In the genomic region with DNA sequence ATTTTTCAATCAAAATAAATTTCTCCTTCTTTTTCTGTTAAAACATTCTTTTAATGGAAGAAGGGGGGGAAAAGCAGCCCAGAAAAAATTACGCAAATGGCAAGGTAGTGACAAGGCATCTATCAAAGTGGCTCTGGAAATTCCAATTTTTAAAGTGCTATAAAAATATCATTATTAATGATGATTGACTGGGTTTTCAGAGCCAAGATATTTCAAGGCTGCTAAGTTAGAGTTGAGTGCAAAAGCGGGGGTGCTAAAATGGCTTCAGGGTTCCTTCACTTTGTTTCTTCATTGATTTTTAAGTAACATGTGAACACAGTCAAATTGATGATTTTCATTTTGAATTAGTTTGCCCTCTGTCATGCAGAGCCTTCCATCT, we compare ENCODE assay signal across 22 cellular contexts.
A peak's percentile ranks its signal among the peaks of the same experiment; 100 is the strongest.
DNase-seq lines count a peak whose midpoint lies in the region; TF ChIP-seq lines count a peak whose summit lies in the region.
"Had no signal": no experiment of that assay in that cellular context is flagged by ENCODE, and none has a peak within 500 bp of the region (broad histone marks: within the 10 kb centered on the region; RNA-seq: fewer than 3 reads in every experiment).

No MANE protein-coding gene starts in this region.

- H3K79me2 ChIP-seq in ACC112 (ENCODE audit: control insufficient read depth, insufficient read depth, low read length, unreplicated experiment) = no peaks in the 10 kb centered on the region

- H3K36me3 ChIP-seq in ACC112 (ENCODE audit: insufficient read depth, low read length) = no peaks in the 10 kb centered on the region
- no peaks in the 10 kb centered on the region for H3K36me3 ChIP-seq in SK-N-MC (ENCODE audit: insufficient read depth, low read length)
- no peaks in the 10 kb centered on the region for H3K36me3 ChIP-seq in esophagus muscularis mucosa
- H3K36me3 ChIP-seq in rectal smooth muscle tissue (ENCODE audit: control insufficient read depth, insufficient read depth, low read length) = no peaks in the 10 kb centered on the region
- H3K36me3 ChIP-seq in H7 (replicated peaks; ENCODE audit: control insufficient read depth, insufficient read depth, low read length) = no peaks in the 10 kb centered on the region
- H3K36me3 ChIP-seq: cardiac muscle cell, heart left ventricle, upper lobe of left lung had no signal

- no peak overlapping the region for H3K4me3 ChIP-seq in ACC112 (ENCODE audit: low read depth, low read length)
- H3K4me3 ChIP-seq in SK-N-MC = no peak overlapping the region
- no peak overlapping the region for H3K4me3 ChIP-seq in esophagus muscularis mucosa
- no peak overlapping the region for H3K4me3 ChIP-seq in rectal smooth muscle tissue (ENCODE audit: low read length)
- no peak overlapping the region for H3K4me3 ChIP-seq in H7 (ENCODE audit: insufficient read depth, low read depth, low read length)
- H3K4me3 ChIP-seq: cardiac muscle cell, heart left ventricle, skin epidermis, upper lobe of left lung had no signal

- no peak for TF ChIP-seq EP300 in esophagus muscularis mucosa (IDR thresholded peaks at IDR 0.05)

- TF ChIP-seq CTCF in esophagus muscularis mucosa (IDR thresholded peaks at IDR 0.05) = no peak

- no peak for TF ChIP-seq POLR2A in esophagus muscularis mucosa (IDR thresholded peaks at IDR 0.05; ENCODE audit: low read depth)

- intact Hi-C loops in esophagus muscularis mucosa (cut with DNase I) = no loop called here

- H3K27ac ChIP-seq in ACC112 (ENCODE audit: low read depth, low read length) (no peak overlapping the region), SK-N-MC (peak overlapping the region; percentile 91), esophagus muscularis mucosa (replicated peaks in 1 of 4) (peak overlapping the region; percentile 47 to 64 (median 58)), rectal smooth muscle tissue (ENCODE audit: low read depth, low read length) (peak overlapping the region; percentile 30)
- H3K27ac ChIP-seq: cardiac muscle cell had no signal

- H3K4me1 ChIP-seq in ACC112 (ENCODE audit: control insufficient read depth, insufficient read depth, low read length, unreplicated experiment) (peaks cover 22% of the 10 kb centered on the region), esophagus muscularis mucosa (peaks cover 5 to 51% (median 47%) of the 10 kb centered on the region in 4 donors), rectal smooth muscle tissue (ENCODE audit: control insufficient read depth, insufficient read depth, low read length) (peaks cover 11% of the 10 kb centered on the region)

- peak overlapping the region; percentile 12 for H2AFZ ChIP-seq in ACC112 (ENCODE audit: low read length, unreplicated experiment)

- H3K9me3 ChIP-seq in SK-N-MC (ENCODE audit: low read depth, low read length) (no peaks in the 10 kb centered on the region), esophagus muscularis mucosa (no peaks in the 10 kb centered on the region)
- H3K9me3 ChIP-seq: heart left ventricle, upper lobe of left lung had no signal

- DNase-seq in SK-N-MC (ENCODE audit: low read depth, low spot score) = no peak
- DNase-seq in esophagus muscularis mucosa (ENCODE audit: extremely low spot score) = no peak
- no peak for DNase-seq in NCI-H1092 (lab: John Stamatoyannopoulos, UW)
- DNase-seq in GM19238 (ENCODE audit: insufficient read length, low spot score) = no peak
- DNase-seq in H7 = no peak
- DNase-seq in amygdala (lab: John Stamatoyannopoulos, UW) = no peak
- DNase-seq: ACHN; activated CD4-positive, CD25-positive, alpha-beta regulatory T cell; activated CD8-positive, alpha-beta T cell treated with anti-CD3 and anti-CD28 coated beads, Interleukin-2, amount 10 ng/mL, durations not matched to agents 7 days and 5 days; C1 segment of cervical spinal cord; GOT3; heart left ventricle; natural killer cell; NCI-H1694; NCI-H526 treated with DMSO at 0.1 percent for 48 hours; RPMI8226; stimulated activated naive CD4-positive, alpha-beta T cell treated with Interleukin-2 at 50 U/mL for 16 hours; upper lobe of left lung had no signal

- H3K27me3 ChIP-seq in ACC112 (ENCODE audit: insufficient read depth, low read length) (no peaks in the 10 kb centered on the region), esophagus muscularis mucosa (no peaks in the 10 kb centered on the region), rectal smooth muscle tissue (ENCODE audit: control insufficient read depth, insufficient read depth, low read length) (no peaks in the 10 kb centered on the region), H7 (ENCODE audit: control insufficient read depth, insufficient read depth, low read length) (no peaks in the 10 kb centered on the region)
- H3K27me3 ChIP-seq: cardiac muscle cell, heart left ventricle, upper lobe of left lung had no signal

- H3K9ac ChIP-seq in SK-N-MC (ENCODE audit: insufficient read length) (peak overlapping the region; percentile 43), rectal smooth muscle tissue (ENCODE audit: low read length) (no peak overlapping the region)

- WGBS in esophagus muscularis mucosa = 67% methylated on average over 2 of the region's 2 CpGs
